Comparison of ENCODE assay signal across 10 cellular contexts in genomic region chr9:21236360-21236714, GRCh38. TPM values are rescaled to one million over a fixed set of nuclear protein-coding genes. Genes with fewer than 3 reads are reported as not detected.
DNase-seq lines count a peak whose midpoint lies in the region; ATAC-seq, FAIRE-seq and TF ChIP-seq lines count a peak whose summit lies in the region.
"Not testable (repeated sequence)": the region's sequence is repeated elsewhere in the genome, so short reads cannot be mapped to it uniquely, and the experiment has no call there.
"Had no signal": no experiment of that assay in that cellular context is flagged by ENCODE, and none has a peak within 500 bp of the region (broad histone marks: within the 10 kb centered on the region; RNA-seq: fewer than 3 reads in every experiment).

No MANE protein-coding gene starts in this region.

- CTCF ChIA-PET in T-cell (lab: Charles Lee) (interaction anchor here (0.6 to 1.8 kb wide), 15 partner anchors 16 to 864 kb away, joined by 3 to 7 read pairs (median 3); no protein-coding TSS in a partner anchor), GM12878 (lab: Yijun Ruan, JAX) (interaction anchor here (0.6 to 4.4 kb wide), 37 partner anchors 10 to 567 kb away, joined by 3 to 20 read pairs (median 4); partner anchors contain the start of genes IFNA10 and IFNA8)

- TF ChIP-seq RAD21 in GM12878 (IDR thresholded peaks at IDR 0.05; ENCODE audit: insufficient read depth, low read depth, low read length) = not testable (repeated sequence)

- not testable (repeated sequence) for DNase-seq in T-cell; GM12878 (ENCODE audit: low read depth, low spot score); stimulated activated effector memory CD8-positive, alpha-beta T cell treated with anti-CD3 and anti-CD28 coated beads, Interleukin-12 subunit alpha, Interleukin-12 subunit beta, amount 100 ng/mL, for 72 hours (ENCODE audit: low spot score in 2 of 2)

- not testable (repeated sequence) for H3K36me3 Mint-ChIP-seq in T-cell; stimulated activated effector memory CD8-positive, alpha-beta T cell treated with anti-CD3 and anti-CD28 coated beads, Interleukin-12 subunit alpha, Interleukin-12 subunit beta, amount 100 ng/mL, for 72 hours

- H3K27ac ChIP-seq in ACC112 (ENCODE audit: low read depth, low read length); GM12878 (ENCODE audit: control insufficient read depth, insufficient read depth): not testable (repeated sequence)

- RAD21 ChIA-PET in GM12878 (lab: Charles Lee; ENCODE audit: unreplicated experiment) = interaction anchor here (0.8 to 2.3 kb wide), 14 partner anchors 11 to 219 kb away, joined by 3 to 7 read pairs (median 5); no protein-coding TSS in a partner anchor

- SMC1A ChIA-PET in GM12878 (lab: Charles Lee; ENCODE audit: uncharacterized antibody, unreplicated experiment) = interaction anchor here (0.6 to 1.6 kb wide), 18 partner anchors 10 to 559 kb away, joined by 3 to 9 read pairs (median 4); no protein-coding TSS in a partner anchor

- H3K4me2 ChIP-seq in GM12878 (ENCODE audit: control insufficient read depth, insufficient read depth) = not testable (repeated sequence)

- intact Hi-C loops in GM12878 (cut with micrococcal nuclease; ENCODE audit: unreplicated experiment) = loop anchor here (10.0 kb wide), 1 partner anchor 468 kb away; no protein-coding TSS in a partner anchor

- not testable (repeated sequence) for TF ChIP-seq POLR2A in GM12878 (IDR thresholded peaks at IDR 0.05; ENCODE audit: low read depth, low read length)

- peaks cover 20% of the 10 kb centered on the region for H3K27me3 ChIP-seq in ACC112 (ENCODE audit: insufficient read depth, low read length)
- not testable (repeated sequence) for H3K27me3 ChIP-seq in GM12878 (replicated peaks in 1 of 2; ENCODE audit: control insufficient read depth in 2 of 2, insufficient read depth in 2 of 2, low read length in 1 of 2)

- in situ Hi-C loops in GM12878 (cut with MboI) = loop anchor here (10.0 kb wide), 1 partner anchor 558 kb away; no protein-coding TSS in a partner anchor

- not testable (repeated sequence) for H3K4me3 ChIP-seq in ACC112 (ENCODE audit: low read depth, low read length); GM12878

- H3K9me3 Mint-ChIP-seq in T-cell; stimulated activated effector memory CD8-positive, alpha-beta T cell treated with anti-CD3 and anti-CD28 coated beads, Interleukin-12 subunit alpha, Interleukin-12 subunit beta, amount 100 ng/mL, for 72 hours: not testable (repeated sequence)

- not testable (repeated sequence) for H3K36me3 ChIP-seq in ACC112 (ENCODE audit: insufficient read depth, low read length); GM12878 (ENCODE audit: control insufficient read depth in 2 of 2, insufficient read depth in 2 of 2, low read length in 1 of 2)

- ATAC-seq in GM18508 (IDR thresholded peaks at IDR 0.05; ENCODE audit: insufficient read depth, unreplicated experiment) (peak; percentile 21), GM19467 (IDR thresholded peaks at IDR 0.05; ENCODE audit: unreplicated experiment) (peak; percentile 6), HG02852 (IDR thresholded peaks at IDR 0.05; ENCODE audit: unreplicated experiment) (peak; percentile 6), HG03457 (IDR thresholded peaks at IDR 0.05; ENCODE audit: unreplicated experiment) (peak; percentile 35), T-cell (replicated peaks in 1 of 4) (peak in 1 of 4 experiments; percentile 57), GM12878 (peak; percentile 18; the same call in 2 of the 3 replicates)
- not testable (repeated sequence) for ATAC-seq in stimulated activated effector memory CD8-positive, alpha-beta T cell treated with anti-CD3 and anti-CD28 coated beads, Interleukin-12 subunit alpha, Interleukin-12 subunit beta, amount 100 ng/mL, for 72 hours

- FAIRE-seq in GM12878 (lab: Jason Lieb, UNC) = peak; percentile 31

- H3K4me1 Mint-ChIP-seq in T-cell = peaks cover 11 to 15% (median 11%) of the 10 kb centered on the region in 3 donors
- peaks cover 13% of the 10 kb centered on the region for H3K4me1 Mint-ChIP-seq in stimulated activated effector memory CD8-positive, alpha-beta T cell treated with anti-CD3 and anti-CD28 coated beads, Interleukin-12 subunit alpha, Interleukin-12 subunit beta, amount 100 ng/mL, for 72 hours

- H2AFZ ChIP-seq in ACC112 (ENCODE audit: low read length, unreplicated experiment) = peak overlapping the region; percentile 2
- H2AFZ ChIP-seq in GM12878 (ENCODE audit: control insufficient read depth, low read depth, low read length) = not testable (repeated sequence)

- not testable (repeated sequence) for H3K27ac Mint-ChIP-seq in T-cell
- H3K27ac Mint-ChIP-seq in stimulated activated effector memory CD8-positive, alpha-beta T cell treated with anti-CD3 and anti-CD28 coated beads, Interleukin-12 subunit alpha, Interleukin-12 subunit beta, amount 100 ng/mL, for 72 hours = peak overlapping the region; percentile 6

- 0% methylated on average over 1 of the region's 1 CpG for WGBS in GM12878 (ENCODE audit: insufficient coverage, insufficient replicate concordance, low lambda C conversion rate, missing lambda C conversion rate)

- H3K4me3 Mint-ChIP-seq in T-cell = peak overlapping the region in 2 of 3 donors; percentile 50 to 63
- not testable (repeated sequence) for H3K4me3 Mint-ChIP-seq in stimulated activated effector memory CD8-positive, alpha-beta T cell treated with anti-CD3 and anti-CD28 coated beads, Interleukin-12 subunit alpha, Interleukin-12 subunit beta, amount 100 ng/mL, for 72 hours

- H3K9me3 ChIP-seq in GM12878 (replicated peaks; ENCODE audit: control insufficient read depth, insufficient read depth, low read length) = not testable (repeated sequence)

- H3K27me3 Mint-ChIP-seq in T-cell = not testable (repeated sequence)

- BruUV-seq in GM12878 (replicated peaks; lab: Mats Ljungman, UMichigan) = not testable (repeated sequence)

- H4K20me1 ChIP-seq in GM12878 (ENCODE audit: control insufficient read depth, insufficient read depth) = not testable (repeated sequence)

- H3K79me2 ChIP-seq in ACC112 (ENCODE audit: control insufficient read depth, insufficient read depth, low read length, unreplicated experiment); GM12878 (ENCODE audit: control insufficient read depth, insufficient read depth, low read length): not testable (repeated sequence)

- not testable (repeated sequence) for TF ChIP-seq CTCF in GM12878 (IDR thresholded peaks at IDR 0.05 in 2 of 3, conservative IDR thresholded peaks at IDR 0.05 in 1 of 3; ENCODE audit: control insufficient read depth in 2 of 3, extremely low read depth in 1 of 3, insufficient read depth in 1 of 3, low read depth in 3 of 3, low read length in 3 of 3)

- not testable (repeated sequence) for TF ChIP-seq EP300 in GM12878 (IDR thresholded peaks at IDR 0.05; ENCODE audit: borderline replicate concordance in 1 of 2, control insufficient read depth in 1 of 2, low read depth in 2 of 2, low read length in 2 of 2)

- POLR2A ChIA-PET in T-cell (lab: Charles Lee) = not testable (repeated sequence)
- POLR2A ChIA-PET in GM12878 (lab: Charles Lee) = interaction anchor here (0.7 kb wide), 1 partner anchor 237 kb away, joined by 3 read pairs; no protein-coding TSS in a partner anchor

- H3K4me1 ChIP-seq in ACC112 (ENCODE audit: control insufficient read depth, insufficient read depth, low read length, unreplicated experiment); GM12878 (ENCODE audit: control insufficient read depth, insufficient read depth, low read length): not testable (repeated sequence)

- not testable (repeated sequence) for H3K9ac ChIP-seq in GM12878 (ENCODE audit: control insufficient read depth, insufficient read depth, low read length)

RNA-seq across cellular contexts. Expression of gene IFNA14, which starts 3.5 kb away (rescaled TPM):
- total RNA-seq in T-cell = not detected
- total RNA-seq in GM12878 (2013; cell fraction: nucleolus; rRNA removed) = not detected in 2 replicates
- not detected in 2 replicates for total RNA-seq in GM12878 (2014; rRNA removed)
- not detected in 2 replicates for total RNA-seq in GM12878 (2014; rRNA removed; fragmentation: Illumina TruSeq; extraction: Trizol)
- not detected in 2 replicates for total RNA-seq in GM12878 (2021)
- polyA plus RNA-seq in GM12878 (2011; ENCODE audit: low read depth) = not detected
- polyA plus RNA-seq in GM12878 (2011; rRNA removed) = not detected in 2 replicates
- not detected in 2 replicates for polyA plus RNA-seq in GM12878 (2011; cell fraction: cytosol; rRNA removed)
- not detected in 2 replicates for polyA plus RNA-seq in GM12878 (2011; cell fraction: nucleus; rRNA removed)
- not detected in 2 replicates for polyA plus RNA-seq in GM12878 (2012)
- polyA plus RNA-seq in GM12878 (2014; fragmentation: Illumina TruSeq; extraction: Trizol) = not detected in 2 replicates
- not detected for polyA plus RNA-seq in GM12878 (2014; fragmentation: Nextera tagmentation; extraction: Ambion mirVana)
- not detected in 2 replicates for polyA plus RNA-seq in GM12878 (2014; rRNA removed)
- not detected for polyA plus RNA-seq in GM12878 (2016; fragmentation: Nextera tagmentation; extraction: Ambion mirVana)
- polyA minus RNA-seq in GM12878 (2011; rRNA and poly(A)+ RNA removed) = not detected in 2 replicates
- not detected in 2 replicates for polyA minus RNA-seq in GM12878 (2011; cell fraction: cytosol; rRNA and poly(A)+ RNA removed)
- polyA minus RNA-seq in GM12878 (2011; cell fraction: nucleus; rRNA and poly(A)+ RNA removed) = not detected in 2 replicates
- total RNA-seq: H9, SJCRH30 had no signal

RNA-seq across cellular contexts. Expression of gene IFNA17, which starts 8.3 kb away (rescaled TPM):
- total RNA-seq in T-cell (not detected), GM12878 (2014; rRNA removed) (not detected in 2 replicates), GM12878 (2014; rRNA removed; fragmentation: Illumina TruSeq; extraction: Trizol) (not detected in 2 replicates), GM12878 (2021) (not detected in 2 replicates)
- not detected in 2 replicates for total RNA-seq in GM12878 (2013; cell fraction: nucleolus; rRNA removed)
- polyA plus RNA-seq in GM12878 (2011; ENCODE audit: low read depth) = not detected
- polyA plus RNA-seq in GM12878 (2011; rRNA removed) (not detected in 2 replicates), GM12878 (2014; fragmentation: Illumina TruSeq; extraction: Trizol) (not detected in 2 replicates), GM12878 (2014; fragmentation: Nextera tagmentation; extraction: Ambion mirVana) (not detected), GM12878 (2014; rRNA removed) (not detected in 2 replicates), GM12878 (2016; fragmentation: Nextera tagmentation; extraction: Ambion mirVana) (not detected)
- polyA plus RNA-seq in GM12878 (2011; cell fraction: cytosol; rRNA removed) = not detected in 2 replicates
- polyA plus RNA-seq in GM12878 (2011; cell fraction: nucleus; rRNA removed) = not detected in 2 replicates
- polyA plus RNA-seq in GM12878 (2012) = not detected in 2 replicates
- not detected in 2 replicates for polyA minus RNA-seq in GM12878 (2011; rRNA and poly(A)+ RNA removed)
- not detected in 2 replicates for polyA minus RNA-seq in GM12878 (2011; cell fraction: cytosol; rRNA and poly(A)+ RNA removed)
- polyA minus RNA-seq in GM12878 (2011; cell fraction: nucleus; rRNA and poly(A)+ RNA removed) = not detected in 2 replicates
- total RNA-seq: H9, SJCRH30 had no signal

RNA-seq across cellular contexts. Expression of gene IFNA16, which starts 19.2 kb away (rescaled TPM):
- not detected for total RNA-seq in T-cell
- not detected in 2 replicates for total RNA-seq in GM12878 (2013; cell fraction: nucleolus; rRNA removed)
- not detected in 2 replicates for total RNA-seq in GM12878 (2014; rRNA removed)
- not detected in 2 replicates for total RNA-seq in GM12878 (2014; rRNA removed; fragmentation: Illumina TruSeq; extraction: Trizol)
- not detected in 2 replicates for total RNA-seq in GM12878 (2021)
- not detected for polyA plus RNA-seq in GM12878 (2011; ENCODE audit: low read depth)
- polyA plus RNA-seq in GM12878 (2011; rRNA removed) = not detected in 2 replicates
- polyA plus RNA-seq in GM12878 (2011; cell fraction: cytosol; rRNA removed) = not detected in 2 replicates
- not detected in 2 replicates for polyA plus RNA-seq in GM12878 (2011; cell fraction: nucleus; rRNA removed)
- polyA plus RNA-seq in GM12878 (2012) = not detected in 2 replicates
- not detected in 2 replicates for polyA plus RNA-seq in GM12878 (2014; fragmentation: Illumina TruSeq; extraction: Trizol)
- polyA plus RNA-seq in GM12878 (2014; fragmentation: Nextera tagmentation; extraction: Ambion mirVana) = not detected
- not detected in 2 replicates for polyA plus RNA-seq in GM12878 (2014; rRNA removed)
- not detected for polyA plus RNA-seq in GM12878 (2016; fragmentation: Nextera tagmentation; extraction: Ambion mirVana)
- not detected in 2 replicates for polyA minus RNA-seq in GM12878 (2011; rRNA and poly(A)+ RNA removed)
- polyA minus RNA-seq in GM12878 (2011; cell fraction: cytosol; rRNA and poly(A)+ RNA removed) = not detected in 2 replicates
- not detected in 2 replicates for polyA minus RNA-seq in GM12878 (2011; cell fraction: nucleus; rRNA and poly(A)+ RNA removed)
- total RNA-seq: H9, SJCRH30 had no signal

RNA-seq across cellular contexts. Expression of gene IFNA10, which starts 29.4 kb away (rescaled TPM):
- total RNA-seq in T-cell (not detected), GM12878 (2014; rRNA removed) (not detected in 2 replicates), GM12878 (2014; rRNA removed; fragmentation: Illumina TruSeq; extraction: Trizol) (not detected in 2 replicates), GM12878 (2021) (not detected in 2 replicates)
- not detected in 2 replicates for total RNA-seq in GM12878 (2013; cell fraction: nucleolus; rRNA removed)
- polyA plus RNA-seq in GM12878 (2011; ENCODE audit: low read depth) = not detected
- polyA plus RNA-seq in GM12878 (2011; rRNA removed) (not detected in 2 replicates), GM12878 (2014; fragmentation: Illumina TruSeq; extraction: Trizol) (not detected in 2 replicates), GM12878 (2014; fragmentation: Nextera tagmentation; extraction: Ambion mirVana) (not detected), GM12878 (2014; rRNA removed) (not detected in 2 replicates), GM12878 (2016; fragmentation: Nextera tagmentation; extraction: Ambion mirVana) (not detected)
- polyA plus RNA-seq in GM12878 (2011; cell fraction: cytosol; rRNA removed) = not detected in 2 replicates
- polyA plus RNA-seq in GM12878 (2011; cell fraction: nucleus; rRNA removed) = not detected in 2 replicates
- not detected in 2 replicates for polyA plus RNA-seq in GM12878 (2012)
- polyA minus RNA-seq in GM12878 (2011; rRNA and poly(A)+ RNA removed) = not detected in 2 replicates
- polyA minus RNA-seq in GM12878 (2011; cell fraction: cytosol; rRNA and poly(A)+ RNA removed) = not detected in 2 replicates
- polyA minus RNA-seq in GM12878 (2011; cell fraction: nucleus; rRNA and poly(A)+ RNA removed) = not detected in 2 replicates
- total RNA-seq: H9, SJCRH30 had no signal

RNA-seq across cellular contexts. Expression of gene IFNA7, which starts 34.3 kb away (rescaled TPM):
- not detected for total RNA-seq in T-cell
- total RNA-seq in GM12878 (2013; cell fraction: nucleolus; rRNA removed) = not detected in 2 replicates
- total RNA-seq in GM12878 (2014; rRNA removed) = not detected in 2 replicates
- not detected in 2 replicates for total RNA-seq in GM12878 (2014; rRNA removed; fragmentation: Illumina TruSeq; extraction: Trizol)
- not detected in 2 replicates for total RNA-seq in GM12878 (2021)
- polyA plus RNA-seq in GM12878 (2011; ENCODE audit: low read depth) = not detected
- polyA plus RNA-seq in GM12878 (2011; rRNA removed) = not detected in 2 replicates
- polyA plus RNA-seq in GM12878 (2011; cell fraction: cytosol; rRNA removed) = not detected in 2 replicates
- polyA plus RNA-seq in GM12878 (2011; cell fraction: nucleus; rRNA removed) = not detected in 2 replicates
- polyA plus RNA-seq in GM12878 (2012) = not detected in 2 replicates
- not detected in 2 replicates for polyA plus RNA-seq in GM12878 (2014; fragmentation: Illumina TruSeq; extraction: Trizol)
- polyA plus RNA-seq in GM12878 (2014; fragmentation: Nextera tagmentation; extraction: Ambion mirVana) = not detected
- not detected in 2 replicates for polyA plus RNA-seq in GM12878 (2014; rRNA removed)
- not detected for polyA plus RNA-seq in GM12878 (2016; fragmentation: Nextera tagmentation; extraction: Ambion mirVana)
- polyA minus RNA-seq in GM12878 (2011; rRNA and poly(A)+ RNA removed) = not detected in 2 replicates
- polyA minus RNA-seq in GM12878 (2011; cell fraction: cytosol; rRNA and poly(A)+ RNA removed) = not detected in 2 replicates
- polyA minus RNA-seq in GM12878 (2011; cell fraction: nucleus; rRNA and poly(A)+ RNA removed) = not detected in 2 replicates
- total RNA-seq: H9, SJCRH30 had no signal
